In genomic region chr2:18721038-18721922, GRCh38 we compare ENCODE assay signal across 29 cellular contexts.
DNase-seq lines count a peak whose midpoint lies in the region; ATAC-seq and TF ChIP-seq lines count a peak whose summit lies in the region.
"Had no signal": no experiment of that assay in that cellular context is flagged by ENCODE, and none has a peak within 500 bp of the region (broad histone marks: within the 10 kb centered on the region; RNA-seq: fewer than 3 reads in every experiment).

No MANE protein-coding gene starts in this region.

- TF ChIP-seq RAD21 in SK-N-SH (IDR thresholded peaks at IDR 0.05; ENCODE audit: low read length), result no peak

- H3K9me2 ChIP-seq in SK-N-SH, result no peaks in the 10 kb centered on the region

- no peak overlapping the region for H3K9ac ChIP-seq in SK-N-SH

- H3K4me3 Mint-ChIP-seq in naive thymus-derived CD8-positive, alpha-beta T cell, result no peak overlapping the region
- H3K4me3 Mint-ChIP-seq: activated T-cell treated with anti-CD3 and anti-CD28 coated beads, Interleukin-2, amount 50 U/mL, for 4 hours; stimulated activated memory B cell treated with anti-CD40 and anti-IgM and Interleukin-4, amounts not matched to agents 10 μg/mL and 1 μg/mL and 100 μg/mL, for 72 hours; T-helper 17 cell had no signal

- DNase-seq in SK-N-SH (no peak), cardiac fibroblast (ENCODE audit: low read depth in 2 of 2) (peak; percentile 67 to 88), right cardiac atrium (peak in 2 of 3 donors; percentile 44 to 80), thoracic aorta (ENCODE audit: low spot score) (no peak), tibial nerve (ENCODE audit: low spot score in 2 of 2) (no peak), SW 1271 (lab: John Stamatoyannopoulos, UW) (no peak)
- DNase-seq in naive thymus-derived CD8-positive, alpha-beta T cell, result no peak
- DNase-seq: activated CD4-positive, alpha-beta T cell treated with anti-CD3 and anti-CD28 coated beads for 4 hours; activated naive CD4-positive, alpha-beta T cell treated with Interleukin-2 at 50 U/mL for 16 hours; activated T-cell treated with anti-CD3 and anti-CD28 coated beads, Interleukin-2, amount 50 U/mL, for 4 hours; amygdala; COR-L47; DND-41; esophagus squamous epithelium; glutamatergic neuron; GOT3; left colon; midbrain; NCI-H1105; NCI-H2081; NK-92 treated with Interleukin-12 subunit alpha and Interleukin-12 subunit beta, amount 100 ng/mL, for 24 hours; small intestine; T-helper 17 cell had no signal

- H3K4me3 ChIP-seq in SK-N-SH (ENCODE audit: low read depth in 2 of 2, low read length in 1 of 2), result no peak overlapping the region
- no peak overlapping the region for H3K4me3 ChIP-seq in cardiac fibroblast (replicated peaks in 1 of 2; ENCODE audit: low read depth in 2 of 2, low read length in 2 of 2)
- H3K4me3 ChIP-seq in right cardiac atrium (ENCODE audit: low read length), result no peak overlapping the region
- H3K4me3 ChIP-seq in thoracic aorta, result no peak overlapping the region
- H3K4me3 ChIP-seq in tibial nerve, result no peak overlapping the region
- H3K4me3 ChIP-seq: esophagus squamous epithelium, prostate gland, SJSA1 had no signal

- peaks cover 0 to 8% (median 0%) of the 10 kb centered on the region in 9 donors for H3K9me3 Mint-ChIP-seq in naive thymus-derived CD8-positive, alpha-beta T cell
- H3K9me3 Mint-ChIP-seq: activated T-cell treated with anti-CD3 and anti-CD28 coated beads, Interleukin-2, amount 50 U/mL, for 4 hours; stimulated activated memory B cell treated with anti-CD40 and anti-IgM and Interleukin-4, amounts not matched to agents 10 μg/mL and 1 μg/mL and 100 μg/mL, for 72 hours had no signal

- peaks cover 19 to 51% (median 20%) of the 10 kb centered on the region in 3 donors for H3K36me3 Mint-ChIP-seq in naive thymus-derived CD8-positive, alpha-beta T cell

- POLR2A ChIA-PET in SK-N-SH (lab: Yijun Ruan, JAX), result no interaction called here
- POLR2A ChIA-PET in naive thymus-derived CD8-positive, alpha-beta T cell (lab: Charles Lee), result no interaction called here

- TF ChIP-seq POLR2A in tibial nerve (IDR thresholded peaks at IDR 0.05), result no peak

- WGBS in SK-N-SH (ENCODE audit: low lambda C conversion rate), result 81% methylated on average over 10 of the region's 10 CpGs
- 42% methylated on average over 10 of the region's 10 CpGs for WGBS in right cardiac atrium
- WGBS in tibial nerve, 2 donors, result 49 to 62% methylated on average over 10 of the region's 10 CpGs

- H3K4me1 Mint-ChIP-seq in naive thymus-derived CD8-positive, alpha-beta T cell, result peaks cover 0 to 2% (median 0%) of the 10 kb centered on the region in 4 donors
- H3K4me1 Mint-ChIP-seq: stimulated activated memory B cell treated with anti-CD40 and anti-IgM and Interleukin-4, amounts not matched to agents 10 μg/mL and 1 μg/mL and 100 μg/mL, for 72 hours; T-helper 17 cell had no signal

- no peaks in the 10 kb centered on the region for H3K27me3 ChIP-seq in SK-N-SH (ENCODE audit: insufficient read depth)
- no peaks in the 10 kb centered on the region for H3K27me3 ChIP-seq in right cardiac atrium (ENCODE audit: control insufficient read depth, insufficient read depth)
- H3K27me3 ChIP-seq in thoracic aorta (replicated peaks; ENCODE audit: insufficient read depth), result no peaks in the 10 kb centered on the region
- no peaks in the 10 kb centered on the region for H3K27me3 ChIP-seq in tibial nerve
- H3K27me3 ChIP-seq: BE2C, esophagus squamous epithelium, SJSA1 had no signal

- no peak overlapping the region for H2AFZ ChIP-seq in SK-N-SH (ENCODE audit: low read depth)

- H3K27ac Mint-ChIP-seq in naive thymus-derived CD8-positive, alpha-beta T cell, result no peak overlapping the region
- H3K27ac Mint-ChIP-seq: stimulated activated memory B cell treated with anti-CD40 and anti-IgM and Interleukin-4, amounts not matched to agents 10 μg/mL and 1 μg/mL and 100 μg/mL, for 72 hours; T-helper 17 cell had no signal

- no peaks in the 10 kb centered on the region for H3K27me3 Mint-ChIP-seq in naive thymus-derived CD8-positive, alpha-beta T cell
- H3K27me3 Mint-ChIP-seq: stimulated activated memory B cell treated with anti-CD40 and anti-IgM and Interleukin-4, amounts not matched to agents 10 μg/mL and 1 μg/mL and 100 μg/mL, for 72 hours; T-helper 17 cell had no signal

- H3K9me3 ChIP-seq in SK-N-SH (no peaks in the 10 kb centered on the region), right cardiac atrium (ENCODE audit: control insufficient read depth, low read length) (no peaks in the 10 kb centered on the region), thoracic aorta (no peaks in the 10 kb centered on the region), tibial nerve (no peaks in the 10 kb centered on the region)
- H3K9me3 ChIP-seq: BE2C, esophagus squamous epithelium, prostate gland, SJSA1 had no signal

- peak overlapping the region in 1 of 2 experiments; percentile 80; a peak in 2 of 4 replicates for H3K27ac ChIP-seq in SK-N-SH (ENCODE audit: low read depth in 2 of 2, low read length in 1 of 2)
- no peak overlapping the region for H3K27ac ChIP-seq in right cardiac atrium (ENCODE audit: low read length)
- H3K27ac ChIP-seq in thoracic aorta, result peak overlapping the region; percentile 55 to 61
- H3K27ac ChIP-seq in tibial nerve, result peak overlapping the region in 1 of 4 donors; percentile 45
- H3K27ac ChIP-seq: 22Rv1, prostate gland, SJSA1 had no signal

- ATAC-seq in SK-N-SH treated with all-trans-retinoic acid at 6 μM for 48 hours (no peak), right cardiac atrium (peak; percentile 78 to 94), thoracic aorta (ENCODE audit: insufficient number of reproducible peaks, low FRiP score, low read depth) (peak; percentile 20)
- ATAC-seq in naive thymus-derived CD8-positive, alpha-beta T cell, result no peak
- ATAC-seq: activated T-cell treated with anti-CD3 and anti-CD28 coated beads, Interleukin-2, amount 50 U/mL, for 4 hours; left colon; stimulated activated memory B cell treated with anti-CD40 and anti-IgM and Interleukin-4, amounts not matched to agents 10 μg/mL and 1 μg/mL and 100 μg/mL, for 72 hours; T-helper 17 cell had no signal

- TF ChIP-seq EP300 in SK-N-SH (IDR thresholded peaks at IDR 0.05; ENCODE audit: borderline replicate concordance in 1 of 2, low read depth in 1 of 2, low read length in 1 of 2) (no peak), tibial nerve (IDR thresholded peaks at IDR 0.05) (no peak)

- H3K36me3 ChIP-seq in SK-N-SH (replicated peaks in 1 of 2; ENCODE audit: control insufficient read depth in 1 of 2, insufficient read depth in 2 of 2, low read length in 1 of 2), result no peaks in the 10 kb centered on the region
- no peaks in the 10 kb centered on the region for H3K36me3 ChIP-seq in thoracic aorta
- H3K36me3 ChIP-seq in tibial nerve, result no peaks in the 10 kb centered on the region
- H3K36me3 ChIP-seq: BE2C, esophagus squamous epithelium, prostate gland, SJSA1 had no signal

- intact Hi-C loops in right cardiac atrium (cut with DNase I), result no loop called here

- H3K79me2 ChIP-seq in SK-N-SH (ENCODE audit: insufficient read depth), result no peaks in the 10 kb centered on the region

- H3K4me1 ChIP-seq in SK-N-SH (ENCODE audit: control insufficient read depth in 1 of 2, insufficient read depth in 2 of 2, low read depth in 1 of 2, low read length in 1 of 2), result peaks cover 0 to 29% of the 10 kb centered on the region in 2 experiments
- peaks cover 3% of the 10 kb centered on the region for H3K4me1 ChIP-seq in right cardiac atrium (ENCODE audit: control insufficient read depth, insufficient read depth, low read length)
- H3K4me1 ChIP-seq in thoracic aorta (ENCODE audit: control insufficient read depth in 1 of 2, low read depth in 2 of 2), result peaks cover 8 to 25% of the 10 kb centered on the region in 2 donors
- peaks cover 0 to 16% (median 0%) of the 10 kb centered on the region in 4 donors for H3K4me1 ChIP-seq in tibial nerve
- H3K4me1 ChIP-seq: esophagus squamous epithelium, prostate gland had no signal

- CTCF ChIA-PET in SK-N-SH (lab: Yijun Ruan, JAX), result interaction anchor here (0.9 to 1.8 kb wide), 3 partner anchors 21 to 200 kb away, joined by 3 to 5 read pairs (median 3); no protein-coding TSS in a partner anchor

- H3F3A ChIP-seq in SK-N-SH (replicated peaks; ENCODE audit: insufficient read depth), result peaks cover 32% of the 10 kb centered on the region

- no peaks in the 10 kb centered on the region for H4K20me1 ChIP-seq in SK-N-SH (ENCODE audit: insufficient read depth)

- 0 out of 2 replicates have a peak overlapping the region, but pooled peaks have one; percentile 14 for H3K4me2 ChIP-seq in SK-N-SH

- TF ChIP-seq CTCF in SK-N-SH (IDR thresholded peaks at IDR 0.05), result no peak
- TF ChIP-seq CTCF in cardiac fibroblast (IDR thresholded peaks at IDR 0.05; ENCODE audit: low read depth, low read length), result no peak
- no peak for TF ChIP-seq CTCF in thoracic aorta (IDR thresholded peaks at IDR 0.05)
- TF ChIP-seq CTCF in tibial nerve (IDR thresholded peaks at IDR 0.05), result no peak

TF ChIP-seq in SK-N-SH, 30 proteins besides CTCF, POLR2A, EP300 and RAD21 (continues in another document):
- TF ChIP-seq NRF1 (IDR thresholded peaks at IDR 0.05; ENCODE audit: low read depth, low read length) (no peak), ELF1 (IDR thresholded peaks at IDR 0.05) (no peak), MAX (IDR thresholded peaks at IDR 0.05; ENCODE audit: low read depth) (no peak), CHD2 (IDR thresholded peaks at IDR 0.05; ENCODE audit: low read length, partially characterized antibody) (no peak), JUND (IDR thresholded peaks at IDR 0.05) (no peak)

TF ChIP-seq in SK-N-SH treated with all-trans-retinoic acid at 6 μM for 48 hours, 23 proteins besides CTCF, POLR2A, EP300 and RAD21 (continues in another document):
- TF ChIP-seq TSHZ2 (CRISPR knock-in tag; IDR thresholded peaks at IDR 0.05) (no peak), CSDC2 (CRISPR knock-in tag; IDR thresholded peaks at IDR 0.05) (no peak), OSR1 (CRISPR knock-in tag; IDR thresholded peaks at IDR 0.05) (no peak)

Comparison
In these comparisons a context has a peak if more than half of its experiments do, and no peak if none do; other contexts are left out.
1. DNase-seq: peak in cardiac fibroblast (2 of 2) and right cardiac atrium (2 of 3); none in SK-N-SH (single experiment), thoracic aorta (single experiment), tibial nerve (0 of 2), naive thymus-derived CD8-positive, alpha-beta T cell (0 of 10) and SW 1271 (0 of 2).
2. ATAC-seq: peak in right cardiac atrium (2 of 2) and thoracic aorta (single experiment); none in SK-N-SH treated with all-trans-retinoic acid at 6 μM for 48 hours (single experiment) and naive thymus-derived CD8-positive, alpha-beta T cell (0 of 2).